In genomic region chr3:16286672-16287604, GRCh38 we compare ENCODE assay signal across 12 cellular contexts. TPM values are rescaled to one million over a fixed set of nuclear protein-coding genes. Genes with fewer than 3 reads are reported as not detected.
DNase-seq lines count a peak whose midpoint lies in the region; ATAC-seq lines count a peak whose summit lies in the region.
"Had no signal": no experiment of that assay in that cellular context is flagged by ENCODE, and none has a peak within 500 bp of the region (broad histone marks: within the 10 kb centered on the region; RNA-seq: fewer than 3 reads in every experiment).

No MANE protein-coding gene starts in this region.

- peaks cover 58% of the 10 kb centered on the region for H3K4me1 Mint-ChIP-seq in activated CD4-positive, alpha-beta T cell treated with anti-CD3 and anti-CD28 coated beads, Interleukin-2, amount 10 ng/mL, durations not matched to agents 7 days and 5 days
- H3K4me1 Mint-ChIP-seq in stimulated activated naive CD8-positive, alpha-beta T cell treated with anti-CD3 and anti-CD28 coated beads, Interleukin-15, amount 100 ng/mL, for 72 hours: peaks cover 64% of the 10 kb centered on the region

- H3K27ac ChIP-seq in effector memory CD4-positive, alpha-beta T cell (ENCODE audit: insufficient read depth, low read length, poor library complexity, severe bottlenecking): peak overlapping the region; percentile 81
- H3K27ac ChIP-seq: SJCRH30 had no signal

- no peaks in the 10 kb centered on the region for H3K9me3 Mint-ChIP-seq in activated CD4-positive, alpha-beta T cell treated with anti-CD3 and anti-CD28 coated beads, Interleukin-2, amount 10 ng/mL, durations not matched to agents 7 days and 5 days
- no peaks in the 10 kb centered on the region for H3K9me3 Mint-ChIP-seq in stimulated activated naive CD8-positive, alpha-beta T cell treated with anti-CD3 and anti-CD28 coated beads, Interleukin-15, amount 100 ng/mL, for 72 hours
- H3K9me3 Mint-ChIP-seq: nephron progenitor cell had no signal

- no peaks in the 10 kb centered on the region for H3K9me3 ChIP-seq in effector memory CD4-positive, alpha-beta T cell (ENCODE audit: control insufficient read depth, low read length)
- H3K9me3 ChIP-seq: SJCRH30 had no signal

- H3K27me3 Mint-ChIP-seq in activated CD4-positive, alpha-beta T cell treated with anti-CD3 and anti-CD28 coated beads, Interleukin-2, amount 10 ng/mL, durations not matched to agents 7 days and 5 days: no peaks in the 10 kb centered on the region
- H3K27me3 Mint-ChIP-seq in stimulated activated naive CD8-positive, alpha-beta T cell treated with anti-CD3 and anti-CD28 coated beads, Interleukin-15, amount 100 ng/mL, for 72 hours: no peaks in the 10 kb centered on the region

- CTCF ChIA-PET in activated CD4-positive, alpha-beta T cell treated with anti-CD3 and anti-CD28 coated beads, Interleukin-2, amount 10 ng/mL, durations not matched to agents 7 days and 5 days (lab: Charles Lee): interaction anchor here (0.8 to 2.7 kb wide), 10 partner anchors 9 to 263 kb away, joined by 3 to 17 read pairs (median 3); partner anchors contain the start of gene OXNAD1

- no peak for DNase-seq in activated CD4-positive, alpha-beta T cell treated with anti-CD3 and anti-CD28 coated beads, Interleukin-2, amount 10 ng/mL, durations not matched to agents 7 days and 5 days
- DNase-seq in activated CD4-positive, alpha-beta T cell treated with anti-CD3 and anti-CD28 coated beads for 48 hours: no peak
- peak; percentile 78 for DNase-seq in OCI-M1 (lab: John Stamatoyannopoulos, UW)
- DNase-seq in effector memory CD4-positive, alpha-beta T cell: no peak
- no peak for DNase-seq in stimulated activated naive CD8-positive, alpha-beta T cell treated with anti-CD3 and anti-CD28 coated beads, Interleukin-15, amount 100 ng/mL, for 72 hours
- DNase-seq in NCI-H82 (lab: John Stamatoyannopoulos, UW): no peak
- no peak for DNase-seq in NCI-H1048 (lab: John Stamatoyannopoulos, UW)
- no peak for DNase-seq in NCI-H2171 (lab: John Stamatoyannopoulos, UW)
- DNase-seq: cortex of kidney, hypothalamus, nephron progenitor cell, SJCRH30 had no signal

- H3K27ac Mint-ChIP-seq in activated CD4-positive, alpha-beta T cell treated with anti-CD3 and anti-CD28 coated beads, Interleukin-2, amount 10 ng/mL, durations not matched to agents 7 days and 5 days: peak overlapping the region; percentile 96
- H3K27ac Mint-ChIP-seq in stimulated activated naive CD8-positive, alpha-beta T cell treated with anti-CD3 and anti-CD28 coated beads, Interleukin-15, amount 100 ng/mL, for 72 hours: peak overlapping the region; percentile 95 to 96

- H3K4me3 ChIP-seq in effector memory CD4-positive, alpha-beta T cell (ENCODE audit: insufficient read depth, low read depth, low read length, poor library complexity, severe bottlenecking): peak overlapping the region; percentile 59
- H3K4me3 ChIP-seq: SJCRH30 had no signal

- H3K36me3 ChIP-seq in effector memory CD4-positive, alpha-beta T cell (ENCODE audit: control insufficient read depth, insufficient read depth, low read length): no peaks in the 10 kb centered on the region

- POLR2A ChIA-PET in activated CD4-positive, alpha-beta T cell treated with anti-CD3 and anti-CD28 coated beads, Interleukin-2, amount 10 ng/mL, durations not matched to agents 7 days and 5 days (lab: Charles Lee): interaction anchor here (0.7 kb wide), 1 partner anchor 475 kb away, joined by 3 read pairs; no protein-coding TSS in a partner anchor

- peak; percentile 31 for ATAC-seq in stimulated activated naive CD8-positive, alpha-beta T cell treated with anti-CD3 and anti-CD28 coated beads, Interleukin-15, amount 100 ng/mL, for 72 hours

- H3K4me1 ChIP-seq in effector memory CD4-positive, alpha-beta T cell (ENCODE audit: control insufficient read depth, insufficient read depth, low read length, poor library complexity, severe bottlenecking): peaks cover 34% of the 10 kb centered on the region
- H3K4me1 ChIP-seq: SJCRH30 had no signal

- peak overlapping the region; percentile 87 for H3K4me3 Mint-ChIP-seq in activated CD4-positive, alpha-beta T cell treated with anti-CD3 and anti-CD28 coated beads, Interleukin-2, amount 10 ng/mL, durations not matched to agents 7 days and 5 days
- peak overlapping the region; percentile 89 to 95 for H3K4me3 Mint-ChIP-seq in stimulated activated naive CD8-positive, alpha-beta T cell treated with anti-CD3 and anti-CD28 coated beads, Interleukin-15, amount 100 ng/mL, for 72 hours
- H3K4me3 Mint-ChIP-seq: nephron progenitor cell had no signal

- no peaks in the 10 kb centered on the region for H3K27me3 ChIP-seq in effector memory CD4-positive, alpha-beta T cell (replicated peaks; ENCODE audit: control insufficient read depth, insufficient read depth, low read length, poor library complexity, severe bottlenecking)
- H3K27me3 ChIP-seq: SJCRH30 had no signal

- peaks cover 77% of the 10 kb centered on the region for H3K36me3 Mint-ChIP-seq in activated CD4-positive, alpha-beta T cell treated with anti-CD3 and anti-CD28 coated beads, Interleukin-2, amount 10 ng/mL, durations not matched to agents 7 days and 5 days (ENCODE audit: low read depth)

RNA-seq across cellular contexts. Expression of gene OXNAD1, which starts 21.9 kb away (rescaled TPM):
- total RNA-seq in activated CD4-positive, alpha-beta T cell treated with anti-CD3 and anti-CD28 coated beads, Interleukin-2, amount 10 ng/mL, durations not matched to agents 7 days and 5 days: 10 to 100 TPM; 64.0 to 70.4 TPM

RNA-seq across cellular contexts. Expression of gene DPH3, which starts 22.2 kb away (rescaled TPM):
- 10 to 100 TPM; 12.6 to 14.4 TPM for total RNA-seq in activated CD4-positive, alpha-beta T cell treated with anti-CD3 and anti-CD28 coated beads, Interleukin-2, amount 10 ng/mL, durations not matched to agents 7 days and 5 days
